ENCODE assay signal across 1 cellular context in genomic region chr6:2118136-2118535, GRCh38.
TF ChIP-seq lines count a peak whose summit lies in the region.

No MANE protein-coding gene starts in this region.

TF ChIP-seq in IMR-90, 13 proteins besides CTCF, POLR2A, EP300 and RAD21 (continued from another document):
- no peak for TF ChIP-seq NFE2L2 (IDR thresholded peaks at IDR 0.05; ENCODE audit: low read depth, low read length)
